15 cellular contexts compared by ENCODE assay signal in genomic region chr10:56911906-56912480, GRCh38.
"Had no signal": no experiment of that assay in that cellular context is flagged by ENCODE, and none has a peak within 500 bp of the region (broad histone marks: within the 10 kb centered on the region; RNA-seq: fewer than 3 reads in every experiment).

No MANE protein-coding gene starts in this region.

- H3K4me1 ChIP-seq: heart right ventricle, spleen, tibial nerve had no signal

- H3K4me3 ChIP-seq: heart right ventricle, spleen, tibial nerve had no signal

- FAIRE-seq: frontal cortex had no signal

- H3K27ac ChIP-seq: heart right ventricle, spleen, tibial nerve had no signal

- DNase-seq: activated CD8-positive, alpha-beta memory T cell treated with anti-CD3 and anti-CD28 coated beads, Interleukin-2, amount 10 ng/mL, durations not matched to agents 7 days and 5 days; activated effector memory CD4-positive, alpha-beta T cell treated with Interleukin-2 at 50 U/mL for 16 hours; activated T-cell treated with anti-CD3 and anti-CD28 coated beads, Interleukin-2, amount 50 U/mL, for 24 hours; amniotic stem cell; cortex of kidney; effector CD8-positive, alpha-beta T cell; heart right ventricle; midbrain; spleen; stimulated activated CD4-positive, alpha-beta T cell treated with anti-CD3 and anti-CD28 coated beads, Interleukin-2, amount 100 ng/mL, for 24 hours; stimulated activated naive B cell treated with anti-CD40 and anti-IgM and Interleukin-4, amounts not matched to agents 10 μg/mL and 1 μg/mL and 100 μg/mL, for 72 hours had no signal

- H3K9me3 ChIP-seq: tibial nerve had no signal

- H3K36me3 ChIP-seq: heart right ventricle, spleen, tibial nerve had no signal

- H3K27me3 ChIP-seq: heart right ventricle, spleen, tibial nerve had no signal

- ATAC-seq: activated CD8-positive, alpha-beta memory T cell treated with anti-CD3 and anti-CD28 coated beads, Interleukin-2, amount 10 ng/mL, durations not matched to agents 7 days and 5 days; activated naive CD4-positive, alpha-beta T cell treated with anti-CD3 and anti-CD28 coated beads, Interleukin-2, amount 50 U/mL, for 72 hours; heart right ventricle; sciatic nerve; stimulated activated naive B cell treated with anti-CD40 and anti-IgM and Interleukin-4, amounts not matched to agents 10 μg/mL and 1 μg/mL and 100 μg/mL, for 72 hours had no signal
